In the genomic region with DNA sequence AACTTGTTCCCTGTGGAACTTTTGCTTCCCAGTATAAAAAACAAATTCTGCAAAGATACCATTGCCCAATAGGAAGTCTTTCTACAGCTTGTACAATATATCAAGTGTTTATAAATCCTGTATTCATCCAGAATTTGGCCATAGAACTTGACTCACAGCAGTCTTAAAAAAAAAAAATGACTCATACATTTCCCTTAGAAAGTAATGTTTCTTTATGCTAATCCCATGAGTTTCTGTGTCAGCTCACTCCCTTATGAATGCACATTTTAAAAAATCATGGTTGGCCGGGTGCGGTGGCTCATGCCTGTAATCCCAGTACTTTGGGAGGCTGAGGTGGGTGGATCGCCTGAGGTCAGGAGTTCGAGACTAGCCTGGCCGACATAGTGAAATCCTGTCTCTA, we compare ENCODE assay signal across 9 cellular contexts.
DNase-seq lines count a peak whose midpoint lies in the region; ATAC-seq, FAIRE-seq and TF ChIP-seq lines count a peak whose summit lies in the region.
"Had no signal": no experiment of that assay in that cellular context is flagged by ENCODE, and none has a peak within 500 bp of the region (broad histone marks: within the 10 kb centered on the region; RNA-seq: fewer than 3 reads in every experiment).

No MANE protein-coding gene starts in this region.

- H3K4me3 ChIP-seq in BJ (ENCODE audit: low read depth, low read length) (no peak overlapping the region), body of pancreas (no peak overlapping the region), kidney (ENCODE audit: low read length in 2 of 2) (no peak overlapping the region)

- H3K9ac ChIP-seq in kidney (ENCODE audit: low read length in 2 of 2): no peak overlapping the region

- FAIRE-seq in kidney (lab: Jason Lieb, UNC): no peak

- H3K27ac ChIP-seq in body of pancreas: no peak overlapping the region
- no peak overlapping the region for H3K27ac ChIP-seq in kidney (ENCODE audit: low read depth in 2 of 2, low read length in 2 of 2)

- ATAC-seq in GM21390 (IDR thresholded peaks at IDR 0.05; ENCODE audit: unreplicated experiment) (no peak), body of pancreas (no peak)

- intact Hi-C loops in body of pancreas (cut with DNase I): no loop called here
- intact Hi-C loops in kidney (cut with DNase I): no loop called here

- H3K27me3 Mint-ChIP-seq in osteocyte (ENCODE audit: unreplicated experiment): no peaks in the 10 kb centered on the region

- POLR2A ChIA-PET in BJ (lab: Charles Lee): interaction anchor here (1.3 kb wide), 1 partner anchor 59 kb away, joined by 4 read pairs; no protein-coding TSS in a partner anchor

- peaks cover 37% of the 10 kb centered on the region for H3K4me1 Mint-ChIP-seq in osteocyte (ENCODE audit: unreplicated experiment)

- WGBS in body of pancreas, 2 donors: 79 to 87% methylated on average over 5 of the region's 5 CpGs

- peak overlapping the region; percentile 14 for H3K4me3 Mint-ChIP-seq in osteocyte (ENCODE audit: unreplicated experiment)

- H3K36me3 ChIP-seq in BJ (ENCODE audit: control insufficient read depth, insufficient read depth, low read length) (no peaks in the 10 kb centered on the region), body of pancreas (replicated peaks in 1 of 2; ENCODE audit: insufficient read depth in 1 of 2, low read depth in 2 of 2) (no peaks in the 10 kb centered on the region), kidney (ENCODE audit: control insufficient read depth in 1 of 2, insufficient read depth in 2 of 2, low read length in 2 of 2) (peaks cover 0 to 14% of the 10 kb centered on the region in 2 donors)

- no peaks in the 10 kb centered on the region for H3K9me3 ChIP-seq in body of pancreas
- no peaks in the 10 kb centered on the region for H3K9me3 ChIP-seq in kidney (ENCODE audit: control insufficient read depth in 1 of 2, low read length in 2 of 2)

- TF ChIP-seq CTCF in BJ (IDR thresholded peaks at IDR 0.05; ENCODE audit: insufficient read depth, low read depth, low read length) (no peak), osteocyte (IDR thresholded peaks at IDR 0.05) (no peak), body of pancreas (IDR thresholded peaks at IDR 0.05) (no peak), kidney (IDR thresholded peaks at IDR 0.05; ENCODE audit: borderline replicate concordance, extremely low read depth, insufficient read depth) (no peak)

- H3K4me1 ChIP-seq in body of pancreas (peaks cover 20% of the 10 kb centered on the region), kidney (ENCODE audit: control insufficient read depth in 1 of 2, insufficient read depth in 1 of 2, low read depth in 1 of 2, low read length in 2 of 2) (peaks cover 0 to 3% of the 10 kb centered on the region in 2 donors)

- no peaks in the 10 kb centered on the region for H3K9me3 Mint-ChIP-seq in osteocyte (ENCODE audit: unreplicated experiment)

- no peak for TF ChIP-seq POLR2A in body of pancreas (IDR thresholded peaks at IDR 0.05)

- DNase-seq in BJ (ENCODE audit: low read depth) (peak; percentile 77), MV-4-11 (lab: John Stamatoyannopoulos, UW) (peak; percentile 80), dedifferentiated amniotic fluid mesenchymal stem cell (ENCODE audit: extremely low spot score) (peak; percentile 83), osteocyte (ENCODE audit: extremely low spot score, unreplicated experiment) (no peak), body of pancreas (no peak), kidney (no peak), NCI-H1930 (lab: John Stamatoyannopoulos, UW) (no peak)
- DNase-seq: activated CD4-positive, CD25-positive, alpha-beta regulatory T cell treated with anti-CD3 and anti-CD28 coated beads, Interleukin-2, amount 50 U/mL, for 72 hours had no signal

- CTCF ChIA-PET in BJ (lab: Yijun Ruan, JAX): interaction anchor here (1.3 to 2.7 kb wide), 5 partner anchors 9 to 138 kb away, joined by 3 to 8 read pairs (median 5); no protein-coding TSS in a partner anchor

- H3K36me3 Mint-ChIP-seq in osteocyte (ENCODE audit: unreplicated experiment): no peaks in the 10 kb centered on the region

- peak overlapping the region; percentile 94 for H3K27ac Mint-ChIP-seq in osteocyte (ENCODE audit: unreplicated experiment)

- no peaks in the 10 kb centered on the region for H3K27me3 ChIP-seq in BJ (ENCODE audit: control insufficient read depth, insufficient read depth, low read length)
- no peaks in the 10 kb centered on the region for H3K27me3 ChIP-seq in body of pancreas

Comparison
In these comparisons a context has a peak if more than half of its experiments do, and no peak if none do; other contexts are left out.
1. DNase-seq: peak in BJ (single experiment), MV-4-11 (single experiment) and dedifferentiated amniotic fluid mesenchymal stem cell (single experiment); none in osteocyte (single experiment), body of pancreas (0 of 4), kidney (single experiment) and NCI-H1930 (0 of 2).